8 cellular contexts compared by ENCODE assay signal in the genomic region with DNA sequence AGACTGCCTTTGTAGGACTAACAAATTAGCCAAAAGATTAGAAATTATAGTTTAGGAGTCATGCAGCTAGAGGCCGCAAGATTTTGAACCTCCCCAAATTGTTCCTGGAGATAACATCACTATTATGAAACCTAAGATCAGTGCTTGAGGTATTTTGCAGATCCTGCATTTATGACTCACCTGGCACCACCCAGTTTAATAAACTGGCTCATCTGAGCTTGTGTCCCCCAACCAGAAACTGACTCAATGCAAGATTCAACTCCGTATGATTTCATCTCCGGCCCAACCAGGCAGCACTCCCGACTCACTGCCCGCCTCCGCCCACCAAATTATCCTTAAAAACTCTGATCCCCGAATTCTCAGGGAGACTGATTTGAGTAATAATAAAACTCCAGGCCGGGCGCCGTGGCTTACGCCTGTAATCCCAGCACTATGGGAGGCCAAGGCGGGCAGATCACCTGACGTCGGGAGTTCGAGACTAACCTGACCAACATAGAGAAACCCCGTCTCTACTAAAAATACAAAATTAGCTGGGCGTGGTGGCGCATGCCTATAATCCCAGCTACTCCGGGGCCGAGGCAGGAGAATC.
A peak's percentile ranks its signal among the peaks of the same experiment; 100 is the strongest.
DNase-seq lines count a peak whose midpoint lies in the region; ATAC-seq and TF ChIP-seq lines count a peak whose summit lies in the region.
"Not testable (repeated sequence)": the region's sequence is repeated elsewhere in the genome, so short reads cannot be mapped to it uniquely, and the experiment has no call there.

No MANE protein-coding gene starts in this region.

- H3K79me1 ChIP-seq in neuronal stem cell (ENCODE audit: low read depth, low read length): not testable (repeated sequence)

- not testable (repeated sequence) for H4K91ac ChIP-seq in neuronal stem cell (ENCODE audit: low read depth, low read length, poor library complexity)

- H4K20me1 ChIP-seq in HCT116 (ENCODE audit: insufficient read depth); SU-DHL-6 (ENCODE audit: low read depth, low read length); mammary epithelial cell (ENCODE audit: insufficient read depth, low read length): not testable (repeated sequence)

- H3K27me3 ChIP-seq in HCT116 (ENCODE audit: insufficient read depth, low read length); SU-DHL-6 (ENCODE audit: low read length); mammary epithelial cell (ENCODE audit: insufficient read depth, low read length); foreskin keratinocyte; neuronal stem cell (ENCODE audit: control insufficient read depth in 3 of 3, insufficient read depth in 3 of 3, low read depth in 1 of 3, low read length in 3 of 3); upper lobe of right lung: not testable (repeated sequence)

- dilution Hi-C loops in mammary epithelial cell (cut with HindIII; ENCODE audit: low sequenced_read_pairs): not testable (repeated sequence)

- in situ Hi-C loops in mammary epithelial cell (cut with MboI; ENCODE audit: low sequenced_read_pairs in 2 of 2): not testable (repeated sequence)

- H3K4me2 ChIP-seq in HCT116 (ENCODE audit: low read length) (peak overlapping the region; percentile 56), SU-DHL-6 (ENCODE audit: low read depth, low read length, poor library complexity, severe bottlenecking) (peak overlapping the region; percentile 1)
- not testable (repeated sequence) for H3K4me2 ChIP-seq in mammary epithelial cell (ENCODE audit: insufficient read depth, low read depth, low read length); neuronal stem cell (ENCODE audit: insufficient read depth, low read length, poor library complexity, severe bottlenecking)

- H2BK120ac ChIP-seq in neuronal stem cell (ENCODE audit: low read depth, low read length): not testable (repeated sequence)

- H3K14ac ChIP-seq in neuronal stem cell (ENCODE audit: low read length): not testable (repeated sequence)

- H3K36me3 ChIP-seq in HCT116 (ENCODE audit: control insufficient read depth in 1 of 2, insufficient read depth in 2 of 2, low read length in 2 of 2); SU-DHL-6 (ENCODE audit: low read length); mammary epithelial cell (ENCODE audit: insufficient read depth, low read length); neuronal stem cell (replicated peaks in 1 of 2; ENCODE audit: control insufficient read depth in 2 of 2, insufficient read depth in 2 of 2, low read length in 2 of 2); upper lobe of right lung: not testable (repeated sequence)

- H3K9me2 ChIP-seq in HCT116 (ENCODE audit: insufficient read depth); SU-DHL-6 (replicated peaks; ENCODE audit: insufficient read depth, low read length): not testable (repeated sequence)

- ATAC-seq in HCT116: peak; percentile 83
- peak; percentile 97 for ATAC-seq in foreskin keratinocyte
- ATAC-seq in upper lobe of right lung: not testable (repeated sequence)

- H3K9ac ChIP-seq in HCT116 (ENCODE audit: low read length); mammary epithelial cell (ENCODE audit: insufficient read depth, low read length); neuronal stem cell (ENCODE audit: low read depth, low read length, poor library complexity): not testable (repeated sequence)
- H3K9ac ChIP-seq in SU-DHL-6 (ENCODE audit: low read length): peak overlapping the region; percentile 16; the same call in 1 of the 2 replicates

- H3K79me2 ChIP-seq in HCT116 (ENCODE audit: insufficient read depth, low read length); SU-DHL-6 (ENCODE audit: insufficient read depth, low read length); mammary epithelial cell (ENCODE audit: insufficient read depth, low read length): not testable (repeated sequence)

- intact Hi-C loops in HCT116 (cut with micrococcal nuclease); mammary epithelial cell (cut with micrococcal nuclease); upper lobe of right lung (cut with DNase I): not testable (repeated sequence)

- H2BK5ac ChIP-seq in neuronal stem cell (ENCODE audit: low read length): not testable (repeated sequence)

- not testable (repeated sequence) for TF ChIP-seq CTCF in HCT116 (IDR thresholded peaks at IDR 0.05 in 2 of 3, conservative IDR thresholded peaks at IDR 0.05 in 1 of 3; ENCODE audit: borderline replicate concordance in 1 of 3, insufficient read depth in 1 of 3, low read depth in 2 of 3, low read length in 2 of 3); SU-DHL-6 (IDR thresholded peaks at IDR 0.05; ENCODE audit: insufficient read depth, low read length, poor library complexity, severe bottlenecking); mammary epithelial cell (conservative IDR thresholded peaks at IDR 0.05 in 1 of 2, IDR thresholded peaks at IDR 0.05 in 1 of 2; ENCODE audit: extremely low read depth in 1 of 2, insufficient read depth in 1 of 2, low read depth in 1 of 2, low read length in 2 of 2); upper lobe of right lung (IDR thresholded peaks at IDR 0.05)
- peak; percentile 34 for TF ChIP-seq CTCF in foreskin keratinocyte (conservative IDR thresholded peaks at IDR 0.05)

- H2AFZ ChIP-seq in HCT116 (ENCODE audit: low read depth, low read length, poor library complexity, severe bottlenecking) (peak overlapping the region; percentile 58), SU-DHL-6 (ENCODE audit: low read depth, low read length, severe bottlenecking) (peak overlapping the region; percentile 15), neuronal stem cell (ENCODE audit: low read length) (peak overlapping the region; percentile 29)
- not testable (repeated sequence) for H2AFZ ChIP-seq in mammary epithelial cell (ENCODE audit: low read depth, low read length)

- not testable (repeated sequence) for TF ChIP-seq RAD21 in HCT116 (IDR thresholded peaks at IDR 0.05; ENCODE audit: low read depth)

- not testable (repeated sequence) for TF ChIP-seq POLR2A in HCT116 (IDR thresholded peaks at IDR 0.05; ENCODE audit: borderline replicate concordance, extremely low read depth, insufficient read depth, insufficient read length)

- H3K9me3 ChIP-seq in HCT116 (ENCODE audit: control insufficient read depth in 1 of 2, insufficient read depth in 1 of 2, low read depth in 1 of 2, low read length in 2 of 2); SU-DHL-6 (ENCODE audit: insufficient read depth, low read length); upper lobe of right lung: not testable (repeated sequence)
- H3K9me3 ChIP-seq in mammary epithelial cell (replicated peaks; ENCODE audit: insufficient read depth, low read length) (peaks cover 12% of the 10 kb centered on the region), neuronal stem cell (replicated peaks in 1 of 2; ENCODE audit: control insufficient read depth in 2 of 2, insufficient read depth in 1 of 2, low read depth in 1 of 2, low read length in 2 of 2) (peaks cover 5 to 13% of the 10 kb centered on the region in 2 donors)

- H3K4ac ChIP-seq in neuronal stem cell (ENCODE audit: low read length): not testable (repeated sequence)

- not testable (repeated sequence) for BruUV-seq in HCT116 (replicated peaks; lab: Mats Ljungman, UMichigan); mammary epithelial cell (replicated peaks; lab: Mats Ljungman, UMichigan)

- POLR2A ChIA-PET in HCT116 (lab: Charles Lee): not testable (repeated sequence)

- H4K8ac ChIP-seq in neuronal stem cell (ENCODE audit: low read depth, low read length): not testable (repeated sequence)

- peak overlapping the region in 1 of 2 experiments; percentile 26; a peak in 2 of 4 replicates for H3K4me3 ChIP-seq in HCT116 (replicated peaks in 1 of 2; ENCODE audit: low read depth in 1 of 2, low read length in 2 of 2)
- H3K4me3 ChIP-seq in SU-DHL-6 (ENCODE audit: insufficient read depth, low read length, poor library complexity, severe bottlenecking); mammary epithelial cell (replicated peaks in 1 of 3; ENCODE audit: insufficient read depth in 1 of 3, low read depth in 2 of 3, low read length in 3 of 3); neuronal stem cell (ENCODE audit: low read length in 2 of 2); upper lobe of right lung: not testable (repeated sequence)

- H3K27ac ChIP-seq in HCT116 (ENCODE audit: low read depth, low read length): peak overlapping the region; percentile 13; the same call in 1 of the 2 replicates
- H3K27ac ChIP-seq in SU-DHL-6 (ENCODE audit: low read depth, low read length): peak overlapping the region; percentile 80
- H3K27ac ChIP-seq in mammary epithelial cell (ENCODE audit: insufficient read depth, low read depth, low read length); neuronal stem cell (replicated peaks; ENCODE audit: low read length); upper lobe of right lung: not testable (repeated sequence)
- peak overlapping the region; percentile 85 for H3K27ac ChIP-seq in foreskin keratinocyte

- H3K23ac ChIP-seq in neuronal stem cell (ENCODE audit: low read depth, low read length, poor library complexity): not testable (repeated sequence)

- H2BK12ac ChIP-seq in neuronal stem cell (ENCODE audit: low read length): not testable (repeated sequence)

- RAD21 ChIA-PET in HCT116 (lab: Charles Lee; ENCODE audit: low non-redundant PET in 1 of 2, low total read pairs in 2 of 2, uncharacterized antibody in 2 of 2, unreplicated experiment in 2 of 2): not testable (repeated sequence)

- peaks cover 4 to 27% of the 10 kb centered on the region in 2 experiments; a peak in 3 of 4 replicates for H3K4me1 ChIP-seq in HCT116 (ENCODE audit: control insufficient read depth in 1 of 2, insufficient read depth in 2 of 2, low read length in 2 of 2)
- H3K4me1 ChIP-seq in mammary epithelial cell (ENCODE audit: insufficient read depth, low read length); foreskin keratinocyte; neuronal stem cell (ENCODE audit: control insufficient read depth in 2 of 2, insufficient read depth in 1 of 2, low read depth in 1 of 2, low read length in 2 of 2); upper lobe of right lung: not testable (repeated sequence)

- not testable (repeated sequence) for H2AK5ac ChIP-seq in neuronal stem cell (ENCODE audit: low read depth, low read length)

- H3K18ac ChIP-seq in neuronal stem cell (ENCODE audit: low read length): not testable (repeated sequence)

- CTCF ChIA-PET in HCT116 (lab: Charles Lee); mammary epithelial cell (lab: Charles Lee; ENCODE audit: low non-redundant PET): not testable (repeated sequence)

- H2BK15ac ChIP-seq in neuronal stem cell (ENCODE audit: low read length): not testable (repeated sequence)

- 98% methylated on average over 14 of the region's 20 CpGs for WGBS in mammary epithelial cell (ENCODE audit: low coverage, missing lambda C conversion rate)
- no CpG with 5 or more reads among the region's 20 CpGs for WGBS in neuronal stem cell (ENCODE audit: extremely low coverage in 2 of 2, insufficient read length in 2 of 2, insufficient replicate concordance in 1 of 2), 2 donors

- peaks cover 51% of the 10 kb centered on the region for H3F3A ChIP-seq in SU-DHL-6 (ENCODE audit: insufficient read depth)

- DNase-seq in A172 (ENCODE audit: low spot score) (peak; percentile 98), HCT116 (ENCODE audit: low read depth, low spot score) (peak; percentile 62), NCI-H226 (peak; percentile 93), mammary epithelial cell (peak; percentile 94), foreskin keratinocyte (peak; percentile 89 to 96), upper lobe of right lung (peak; percentile 51)
- DNase-seq in neuronal stem cell (ENCODE audit: low spot score): not testable (repeated sequence)
